ENCODE assay signal across 8 cellular contexts in the genomic region with DNA sequence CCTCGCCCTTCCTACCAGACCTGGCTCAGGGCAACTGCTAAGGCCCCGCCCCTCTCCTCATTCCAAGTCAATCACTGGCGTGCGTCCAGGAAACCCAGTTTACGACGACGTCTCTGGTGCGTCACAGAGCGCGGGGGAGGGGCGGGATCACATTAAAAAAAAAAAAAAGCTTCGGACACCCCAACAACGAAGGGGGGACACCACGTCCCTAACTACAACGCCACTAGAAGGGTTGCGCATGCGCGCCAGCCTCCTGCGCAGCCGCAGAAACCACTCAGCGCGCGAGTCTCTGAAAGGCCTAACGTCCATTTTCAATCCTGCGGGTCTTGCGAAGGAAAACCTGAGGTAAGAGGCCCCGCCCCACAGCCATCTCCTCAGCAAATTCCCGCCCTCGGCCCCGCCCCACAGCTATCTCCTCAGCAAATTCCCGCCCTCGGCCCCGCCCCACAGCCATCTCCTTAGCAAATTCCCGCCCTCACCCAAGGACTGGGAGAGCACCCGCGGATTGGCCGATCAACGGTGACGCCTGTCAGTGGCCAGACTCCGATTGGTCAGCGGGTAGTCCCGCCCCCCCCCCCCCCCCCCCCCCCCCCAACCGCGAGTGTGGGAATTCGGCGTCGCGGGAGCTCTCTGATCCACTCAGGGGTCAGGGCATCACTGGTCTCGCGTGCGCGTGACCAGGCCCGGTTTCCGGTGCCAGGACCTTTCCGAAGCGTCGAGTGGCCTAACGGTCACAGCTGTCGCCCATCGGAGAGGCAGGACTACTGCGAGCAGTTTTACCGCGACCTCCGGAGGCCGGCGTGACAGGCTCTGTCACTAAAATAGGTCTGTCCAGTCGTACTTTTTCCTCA. TPM values are rescaled to one million over a fixed set of nuclear protein-coding genes. Genes with fewer than 3 reads are reported as not detected.
DNase-seq lines count a peak whose midpoint lies in the region; ATAC-seq and TF ChIP-seq lines count a peak whose summit lies in the region.

A gene with protein sequence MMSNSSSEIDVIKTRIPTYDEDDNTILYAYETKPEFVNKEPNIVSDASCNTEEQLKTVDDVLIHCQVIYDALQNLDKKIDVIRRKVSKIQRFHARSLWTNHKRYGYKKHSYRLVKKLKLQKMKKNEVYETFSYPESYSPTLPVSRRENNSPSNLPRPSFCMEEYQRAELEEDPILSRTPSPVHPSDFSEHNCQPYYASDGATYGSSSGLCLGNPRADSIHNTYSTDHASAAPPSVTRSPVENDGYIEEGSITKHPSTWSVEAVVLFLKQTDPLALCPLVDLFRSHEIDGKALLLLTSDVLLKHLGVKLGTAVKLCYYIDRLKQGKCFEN (plus strand): TSS at position 638 of the 851 bp plus-strand sequence. CDS start 6,694 bp downstream, outside the sequence.

- no peaks in the 10 kb centered on the region for H3K9me3 ChIP-seq in CD8-positive, alpha-beta T cell (ENCODE audit: low read length)
- no peaks in the 10 kb centered on the region for H3K9me3 ChIP-seq in SJCRH30 (replicated peaks)
- no peaks in the 10 kb centered on the region for H3K9me3 ChIP-seq in gastroesophageal sphincter
- peaks cover 4% of the 10 kb centered on the region for H3K9me3 ChIP-seq in neural progenitor cell (ENCODE audit: low read depth)

- peak; percentile 45 to 60 for TF ChIP-seq POLR2A in gastroesophageal sphincter (IDR thresholded peaks at IDR 0.05)

- POLR2A ChIA-PET in CD8-positive, alpha-beta T cell (lab: Charles Lee), result interaction anchor here (0.9 to 1.0 kb wide), 2 partner anchors 51 to 54 kb away, joined by 3 read pairs; no protein-coding TSS in a partner anchor

- no peaks in the 10 kb centered on the region for H4K20me1 ChIP-seq in neural progenitor cell (ENCODE audit: low read depth)

- no peaks in the 10 kb centered on the region for H3K27me3 Mint-ChIP-seq in CD8-positive, alpha-beta T cell (ENCODE audit: low read depth)
- H3K27me3 Mint-ChIP-seq in neural progenitor cell (ENCODE audit: insufficient read depth, low read depth), result no peaks in the 10 kb centered on the region
- H3K27me3 Mint-ChIP-seq in stimulated activated naive CD8-positive, alpha-beta T cell treated with anti-CD3 and anti-CD28 coated beads, Interleukin-15, amount 100 ng/mL, for 72 hours, result no peaks in the 10 kb centered on the region

- peak within 1 kb of the TSS; percentile 55 for H2AFZ ChIP-seq in neural progenitor cell (replicated peaks)

- 30% methylated on average over 16 of the region's 67 CpGs; no CpG with 5 or more reads in 1 of the 2 donors for WGBS in gastroesophageal sphincter (ENCODE audit: low coverage in 1 of 2), 2 donors

- peaks cover 35% of the 10 kb centered on the region for H3K4me1 Mint-ChIP-seq in CD8-positive, alpha-beta T cell (ENCODE audit: low read depth)
- peaks cover 28% of the 10 kb centered on the region for H3K4me1 Mint-ChIP-seq in neural progenitor cell
- H3K4me1 Mint-ChIP-seq in stimulated activated naive CD8-positive, alpha-beta T cell treated with anti-CD3 and anti-CD28 coated beads, Interleukin-15, amount 100 ng/mL, for 72 hours, result peaks cover 34% of the 10 kb centered on the region

- peak within 1 kb of the TSS; percentile 88 for H3K4me2 ChIP-seq in neural progenitor cell

- H3K36me3 Mint-ChIP-seq in CD8-positive, alpha-beta T cell, result peaks cover 8% of the 10 kb centered on the region
- peaks cover 4% of the 10 kb centered on the region for H3K36me3 Mint-ChIP-seq in neural progenitor cell

- H3K79me2 ChIP-seq in neural progenitor cell (ENCODE audit: low read depth), result no peaks in the 10 kb centered on the region

- no peak for TF ChIP-seq CTCF in CD8-positive, alpha-beta T cell (IDR thresholded peaks at IDR 0.05)
- TF ChIP-seq CTCF in gastroesophageal sphincter (IDR thresholded peaks at IDR 0.05) (no peak), neural progenitor cell (IDR thresholded peaks at IDR 0.05) (no peak)

- peaks cover 6% of the 10 kb centered on the region for H3F3A ChIP-seq in neural progenitor cell (ENCODE audit: low read depth)

- peaks cover 9% of the 10 kb centered on the region for H3K4me1 ChIP-seq in CD8-positive, alpha-beta T cell (ENCODE audit: insufficient read depth, low read length)
- no peaks in the 10 kb centered on the region; the same call in 1 of the 2 replicates for H3K4me1 ChIP-seq in SJCRH30
- H3K4me1 ChIP-seq in gastroesophageal sphincter, result peaks cover 0 to 22% (median 0%) of the 10 kb centered on the region in 3 donors
- peaks cover 16% of the 10 kb centered on the region for H3K4me1 ChIP-seq in neural progenitor cell

- no peak for TF ChIP-seq EP300 in gastroesophageal sphincter (IDR thresholded peaks at IDR 0.05)

- H3K36me3 ChIP-seq in CD8-positive, alpha-beta T cell (ENCODE audit: insufficient read depth, low read length), result no peaks in the 10 kb centered on the region
- no peaks in the 10 kb centered on the region for H3K36me3 ChIP-seq in SJCRH30
- H3K36me3 ChIP-seq in gastroesophageal sphincter, result peaks cover 0 to 4% of the 10 kb centered on the region in 2 donors
- no peaks in the 10 kb centered on the region for H3K36me3 ChIP-seq in neural progenitor cell

- peak; percentile 62 for ATAC-seq in CD8-positive, alpha-beta T cell
- ATAC-seq in GM21576 (IDR thresholded peaks at IDR 0.05; ENCODE audit: unreplicated experiment), result peak; percentile 69
- peak; percentile 95 for ATAC-seq in gastroesophageal sphincter
- peak; percentile 77 for ATAC-seq in stimulated activated naive CD8-positive, alpha-beta T cell treated with anti-CD3 and anti-CD28 coated beads, Interleukin-15, amount 100 ng/mL, for 72 hours

- no peaks in the 10 kb centered on the region for H3K9me3 Mint-ChIP-seq in CD8-positive, alpha-beta T cell
- H3K9me3 Mint-ChIP-seq in neural progenitor cell, result no peaks in the 10 kb centered on the region
- H3K9me3 Mint-ChIP-seq in stimulated activated naive CD8-positive, alpha-beta T cell treated with anti-CD3 and anti-CD28 coated beads, Interleukin-15, amount 100 ng/mL, for 72 hours, result no peaks in the 10 kb centered on the region

- H3K27ac ChIP-seq in CD8-positive, alpha-beta T cell (ENCODE audit: low read depth, low read length), result peak within 1 kb of the TSS; percentile 95
- H3K27ac ChIP-seq in SJCRH30 (peak within 1 kb of the TSS; percentile 87), gastroesophageal sphincter (peak within 1 kb of the TSS; percentile 88 to 95 (median 93)), neural progenitor cell (no peak within 1 kb of the TSS)

- no peaks in the 10 kb centered on the region for H3K27me3 ChIP-seq in CD8-positive, alpha-beta T cell (ENCODE audit: insufficient read depth, low read length)
- H3K27me3 ChIP-seq in SJCRH30 (no peaks in the 10 kb centered on the region), gastroesophageal sphincter (no peaks in the 10 kb centered on the region), neural progenitor cell (peaks cover 25% of the 10 kb centered on the region)

- H3K27ac Mint-ChIP-seq in CD8-positive, alpha-beta T cell, result peak within 1 kb of the TSS; percentile 91
- H3K27ac Mint-ChIP-seq in neural progenitor cell, result peak within 1 kb of the TSS; percentile 39
- H3K27ac Mint-ChIP-seq in stimulated activated naive CD8-positive, alpha-beta T cell treated with anti-CD3 and anti-CD28 coated beads, Interleukin-15, amount 100 ng/mL, for 72 hours, result peak within 1 kb of the TSS; percentile 61 to 87

- peak within 1 kb of the TSS; percentile 87 for H3K4me3 Mint-ChIP-seq in CD8-positive, alpha-beta T cell
- H3K4me3 Mint-ChIP-seq in neural progenitor cell, result peak within 1 kb of the TSS; percentile 85
- peak within 1 kb of the TSS; percentile 80 to 85 for H3K4me3 Mint-ChIP-seq in stimulated activated naive CD8-positive, alpha-beta T cell treated with anti-CD3 and anti-CD28 coated beads, Interleukin-15, amount 100 ng/mL, for 72 hours

- H3K4me3 ChIP-seq in CD8-positive, alpha-beta T cell (ENCODE audit: low read depth, low read length), result peak within 1 kb of the TSS; percentile 92
- peak within 1 kb of the TSS; percentile 91 for H3K4me3 ChIP-seq in SJCRH30
- peak within 1 kb of the TSS; percentile 61 for H3K4me3 ChIP-seq in gastroesophageal sphincter
- H3K4me3 ChIP-seq in neural progenitor cell, result peak within 1 kb of the TSS; percentile 52

- no peak within 1 kb of the TSS for H3K9ac ChIP-seq in neural progenitor cell

- intact Hi-C loops in CD8-positive, alpha-beta T cell (cut with DNase I, micrococcal nuclease), result loop anchor here (5.0 to 10.0 kb wide), 6 partner anchors 852 to 1882 kb away; a partner anchor contains a TSS

- DNase-seq in CD8-positive, alpha-beta T cell, result peak; percentile 64 to 88 (median 84)
- DNase-seq in LHCN-M2 (ENCODE audit: low read depth), result peak; percentile 92
- DNase-seq in SJCRH30, result peak; percentile 98 to 99
- peak; percentile 93 for DNase-seq in activated naive CD4-positive, alpha-beta T cell treated with anti-CD3 and anti-CD28 coated beads, Interleukin-2, amount 50 U/mL, for 16 hours
- DNase-seq in neural progenitor cell (ENCODE audit: low spot score), result peak; percentile 97
- DNase-seq in stimulated activated naive CD8-positive, alpha-beta T cell treated with anti-CD3 and anti-CD28 coated beads, Interleukin-15, amount 100 ng/mL, for 72 hours, result peak; percentile 72 to 87

- CTCF ChIA-PET in CD8-positive, alpha-beta T cell (lab: Charles Lee), result no interaction called here

RNA-seq across cellular contexts. Expression of the gene that starts here (rescaled TPM):
- 10 to 100 TPM; 50.6 to 52.2 TPM for total RNA-seq in CD8-positive, alpha-beta T cell
- total RNA-seq in LHCN-M2 (2014; rRNA removed), result 8.3 and 11.0 TPM in 2 replicates
- polyA plus RNA-seq in LHCN-M2 (2012), result 2.9 TPM
- 26.0 and 31.6 TPM in 2 replicates for total RNA-seq in SJCRH30 (2014; rRNA removed; shearing (Covaris generic))
- 10 to 100 TPM in 2 of 4 donors, 1 to 10 TPM in 2; 3.4 to 12.4 (median 7.8) TPM for total RNA-seq in gastroesophageal sphincter
- total RNA-seq in neural progenitor cell (ENCODE audit: low replicate concordance), result 5.0 and 9.7 TPM in 2 replicates

Comparison
In these comparisons a context has a peak if more than half of its experiments do, and no peak if none do; other contexts are left out.
1. H3K27ac Mint-ChIP-seq: peak in every context shown above with its lines; median percentile 91 in CD8-positive, alpha-beta T cell; 74 in stimulated activated naive CD8-positive, alpha-beta T cell treated with anti-CD3 and anti-CD28 coated beads, Interleukin-15, amount 100 ng/mL, for 72 hours; 39 in neural progenitor cell.